In genomic region chr9:126317513-126317912, GRCh38 we compare ENCODE assay signal across 8 cellular contexts. TPM values are rescaled to one million over a fixed set of nuclear protein-coding genes. Genes with fewer than 3 reads are reported as not detected.
A peak's percentile ranks its signal among the peaks of the same experiment; 100 is the strongest.
DNase-seq lines count a peak whose midpoint lies in the region; ATAC-seq, FAIRE-seq and TF ChIP-seq lines count a peak whose summit lies in the region.

No MANE protein-coding gene starts in this region.

- ATAC-seq in HG02840 (IDR thresholded peaks at IDR 0.05; ENCODE audit: low FRiP score, unreplicated experiment): no peak
- no peak for ATAC-seq in HG02623 (IDR thresholded peaks at IDR 0.05; ENCODE audit: unreplicated experiment)
- no peak for ATAC-seq in GM18858 (IDR thresholded peaks at IDR 0.05; ENCODE audit: unreplicated experiment)

- TF ChIP-seq POLR2A in GM12892 (IDR thresholded peaks at IDR 0.05; ENCODE audit: low read depth, low read length): no peak

- in situ Hi-C loops in astrocyte of the spinal cord (cut with HindIII; ENCODE audit: low sequenced_read_pairs): no loop called here

- intact Hi-C loops in CD14-positive monocyte (cut with micrococcal nuclease): loop anchor here (5.0 kb wide), 4 partner anchors 80 to 175 kb away; no protein-coding TSS in a partner anchor

- peaks cover 0 to 3% (median 0%) of the 10 kb centered on the region in 7 donors for H3K9me3 Mint-ChIP-seq in CD14-positive monocyte

- peak; percentile 65 for TF ChIP-seq CTCF in CD14-positive monocyte (IDR thresholded peaks at IDR 0.05)
- peak; percentile 40 for TF ChIP-seq CTCF in astrocyte of the spinal cord (IDR thresholded peaks at IDR 0.05; ENCODE audit: low read depth, low read length)

- peaks cover 6% of the 10 kb centered on the region for H3K4me1 Mint-ChIP-seq in CD14-positive monocyte

- H3K36me3 Mint-ChIP-seq in CD14-positive monocyte: no peaks in the 10 kb centered on the region

- DNase-seq in CD14-positive monocyte (ENCODE audit: low spot score): no peak
- DNase-seq in MV-4-11 (lab: John Stamatoyannopoulos, UW): peak; percentile 57
- DNase-seq in astrocyte of the spinal cord (ENCODE audit: low read depth, low spot score): no peak
- peak; percentile 30 for DNase-seq in myocyte (ENCODE audit: low read depth)
- DNase-seq in GM12892 (ENCODE audit: insufficient read length): no peak

- no peak overlapping the region for H3K27ac Mint-ChIP-seq in CD14-positive monocyte

- no peak overlapping the region for H3K4me3 Mint-ChIP-seq in CD14-positive monocyte

- FAIRE-seq in GM12892 (lab: Jason Lieb, UNC): no peak

- H3K27me3 Mint-ChIP-seq in CD14-positive monocyte (ENCODE audit: low read depth in 3 of 3): peaks cover 0 to 9% (median 0%) of the 10 kb centered on the region in 3 donors

- no peak overlapping the region for H3K4me3 ChIP-seq in astrocyte of the spinal cord (ENCODE audit: low read depth, low read length)

RNA-seq across cellular contexts. Expression of gene MVB12B, which starts 9.1 kb away (rescaled TPM):
- 1 to 10 TPM; 2.8 to 3.5 TPM for polyA plus RNA-seq in CD14-positive monocyte
- total RNA-seq in myocyte: 4.3 and 4.9 TPM in 2 replicates
- 4.0 TPM for polyA plus RNA-seq in myocyte (2012)
- polyA plus RNA-seq in GM12892 (2012; ENCODE audit: missing spikeins): 0.06 TPM

Comparison
In these comparisons a context has a peak if more than half of its experiments do, and no peak if none do; other contexts are left out.
1. DNase-seq: peak in MV-4-11 (single experiment) and myocyte (single experiment); none in CD14-positive monocyte (single experiment), astrocyte of the spinal cord (single experiment) and GM12892 (single experiment).